ENCODE assay signal across 19 cellular contexts in the genomic region with DNA sequence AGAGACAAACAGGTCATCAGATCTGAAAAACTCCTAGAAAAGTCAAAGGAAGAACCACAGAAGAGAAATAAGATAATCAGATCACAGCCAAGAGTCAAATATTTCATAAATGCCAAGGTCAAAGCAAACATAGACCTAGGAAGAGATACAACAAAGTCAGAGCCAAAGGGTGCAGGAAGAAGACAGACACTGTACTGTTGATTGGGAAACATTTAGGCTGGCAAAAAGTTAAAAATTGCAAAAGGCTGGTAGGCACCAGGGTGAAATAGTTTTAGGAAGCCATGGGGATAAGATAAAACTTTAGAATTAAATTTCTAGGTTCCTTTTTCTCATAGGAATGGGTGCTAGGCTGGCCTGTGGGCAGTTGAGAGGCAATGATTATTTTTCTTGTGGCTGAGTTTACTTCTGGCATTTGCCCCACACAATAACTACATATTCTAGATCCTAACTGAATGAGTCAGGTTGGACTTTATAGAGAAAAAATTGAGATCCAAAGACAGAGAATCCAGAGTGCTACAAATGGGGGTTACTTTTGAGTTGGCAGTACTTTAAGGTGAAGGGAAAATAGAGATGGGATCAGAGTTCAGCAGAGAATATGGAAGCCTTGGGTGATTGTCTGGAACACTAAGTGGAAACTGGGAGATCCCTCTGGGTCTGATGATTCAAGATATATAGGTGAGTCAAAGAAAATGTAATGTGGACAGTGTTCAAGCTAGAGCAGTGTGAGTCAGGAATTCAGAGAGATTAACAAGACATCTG.
DNase-seq lines count a peak whose midpoint lies in the region; ATAC-seq and TF ChIP-seq lines count a peak whose summit lies in the region.
"Had no signal": no experiment of that assay in that cellular context is flagged by ENCODE, and none has a peak within 500 bp of the region (broad histone marks: within the 10 kb centered on the region; RNA-seq: fewer than 3 reads in every experiment).

No MANE protein-coding gene starts in this region.

- no peak overlapping the region for H3K4me3 Mint-ChIP-seq in activated CD8-positive, alpha-beta T cell treated with anti-CD3 and anti-CD28 coated beads, Interleukin-2, amount 10 ng/mL, durations not matched to agents 7 days and 5 days
- H3K4me3 Mint-ChIP-seq in activated CD8-positive, alpha-beta memory T cell treated with anti-CD3 and anti-CD28 coated beads, Interleukin-2, amount 10 ng/mL, durations not matched to agents 7 days and 5 days, result no peak overlapping the region
- H3K4me3 Mint-ChIP-seq: memory B cell had no signal

- no peak for TF ChIP-seq CTCF in RWPE1 (conservative IDR thresholded peaks at IDR 0.05; ENCODE audit: low read depth)
- TF ChIP-seq CTCF in omental fat pad (IDR thresholded peaks at IDR 0.05), result no peak
- no peak for TF ChIP-seq CTCF in vagina (IDR thresholded peaks at IDR 0.05)

- H3K27ac ChIP-seq in RWPE1, result no peak overlapping the region
- H3K27ac ChIP-seq in vagina, result no peak overlapping the region
- H3K27ac ChIP-seq: WERI-Rb-1 had no signal

- CTCF ChIA-PET in RWPE1 (lab: Yijun Ruan, JAX), result no interaction called here
- CTCF ChIA-PET in activated CD8-positive, alpha-beta T cell treated with anti-CD3 and anti-CD28 coated beads, Interleukin-2, amount 10 ng/mL, durations not matched to agents 7 days and 5 days (lab: Charles Lee), result no interaction called here
- CTCF ChIA-PET in activated CD8-positive, alpha-beta memory T cell treated with anti-CD3 and anti-CD28 coated beads, Interleukin-2, amount 10 ng/mL, durations not matched to agents 7 days and 5 days (lab: Charles Lee), result no interaction called here

- H3K9me3 Mint-ChIP-seq in activated CD8-positive, alpha-beta T cell treated with anti-CD3 and anti-CD28 coated beads, Interleukin-2, amount 10 ng/mL, durations not matched to agents 7 days and 5 days (ENCODE audit: insufficient read depth), result peaks cover 4% of the 10 kb centered on the region
- peaks cover 2% of the 10 kb centered on the region for H3K9me3 Mint-ChIP-seq in activated CD8-positive, alpha-beta memory T cell treated with anti-CD3 and anti-CD28 coated beads, Interleukin-2, amount 10 ng/mL, durations not matched to agents 7 days and 5 days (ENCODE audit: low read depth)
- H3K9me3 Mint-ChIP-seq: memory B cell had no signal

- H3K27me3 Mint-ChIP-seq in activated CD8-positive, alpha-beta T cell treated with anti-CD3 and anti-CD28 coated beads, Interleukin-2, amount 10 ng/mL, durations not matched to agents 7 days and 5 days (ENCODE audit: low read depth), result no peaks in the 10 kb centered on the region
- H3K27me3 Mint-ChIP-seq in activated CD8-positive, alpha-beta memory T cell treated with anti-CD3 and anti-CD28 coated beads, Interleukin-2, amount 10 ng/mL, durations not matched to agents 7 days and 5 days, result no peaks in the 10 kb centered on the region
- H3K27me3 Mint-ChIP-seq: memory B cell had no signal

- ATAC-seq in esophagus mucosa (peak; percentile 71), omental fat pad (ENCODE audit: low FRiP score) (peak; percentile 84), HG02840 (IDR thresholded peaks at IDR 0.05; ENCODE audit: low FRiP score, unreplicated experiment) (no peak)
- ATAC-seq in activated CD8-positive, alpha-beta T cell treated with anti-CD3 and anti-CD28 coated beads, Interleukin-2, amount 10 ng/mL, durations not matched to agents 7 days and 5 days, result no peak
- no peak for ATAC-seq in activated CD8-positive, alpha-beta memory T cell treated with anti-CD3 and anti-CD28 coated beads, Interleukin-2, amount 10 ng/mL, durations not matched to agents 7 days and 5 days

- POLR2A ChIA-PET in RWPE1 (lab: Yijun Ruan, JAX; ENCODE audit: low non-redundant PET), result no interaction called here
- POLR2A ChIA-PET in activated CD8-positive, alpha-beta T cell treated with anti-CD3 and anti-CD28 coated beads, Interleukin-2, amount 10 ng/mL, durations not matched to agents 7 days and 5 days (lab: Charles Lee), result no interaction called here

- no peak overlapping the region for H3K27ac Mint-ChIP-seq in activated CD8-positive, alpha-beta T cell treated with anti-CD3 and anti-CD28 coated beads, Interleukin-2, amount 10 ng/mL, durations not matched to agents 7 days and 5 days
- no peak overlapping the region for H3K27ac Mint-ChIP-seq in activated CD8-positive, alpha-beta memory T cell treated with anti-CD3 and anti-CD28 coated beads, Interleukin-2, amount 10 ng/mL, durations not matched to agents 7 days and 5 days
- H3K27ac Mint-ChIP-seq: memory B cell had no signal

- DNase-seq in Daoy (ENCODE audit: low read depth) (peak; percentile 48), RWPE1 (ENCODE audit: low spot score) (peak; percentile 46), omental fat pad (ENCODE audit: low spot score) (no peak), vagina (ENCODE audit: extremely low spot score in 2 of 2) (no peak)
- DNase-seq in activated CD8-positive, alpha-beta T cell treated with anti-CD3 and anti-CD28 coated beads, Interleukin-2, amount 10 ng/mL, durations not matched to agents 7 days and 5 days, result no peak
- DNase-seq in activated CD8-positive, alpha-beta memory T cell treated with anti-CD3 and anti-CD28 coated beads, Interleukin-2, amount 10 ng/mL, durations not matched to agents 7 days and 5 days, result no peak
- DNase-seq: C1 segment of cervical spinal cord; effector CD8-positive, alpha-beta T cell; NCI-H1436; NCI-H526; posterior cingulate gyrus; Right ventricle myocardium superior; stimulated activated CD4-positive, alpha-beta T cell treated with anti-CD3 and anti-CD28 coated beads, Interleukin-2, amount 100 ng/mL, for 24 hours; WERI-Rb-1 had no signal

- intact Hi-C loops in vagina (cut with DNase I), result no loop called here

- H3K4me1 Mint-ChIP-seq in activated CD8-positive, alpha-beta T cell treated with anti-CD3 and anti-CD28 coated beads, Interleukin-2, amount 10 ng/mL, durations not matched to agents 7 days and 5 days (ENCODE audit: low read depth), result no peaks in the 10 kb centered on the region
- H3K4me1 Mint-ChIP-seq in activated CD8-positive, alpha-beta memory T cell treated with anti-CD3 and anti-CD28 coated beads, Interleukin-2, amount 10 ng/mL, durations not matched to agents 7 days and 5 days, result no peaks in the 10 kb centered on the region
- H3K4me1 Mint-ChIP-seq: memory B cell had no signal

- H3K27me3 ChIP-seq in vagina, result no peaks in the 10 kb centered on the region
- H3K27me3 ChIP-seq: hepatocyte had no signal

- no peaks in the 10 kb centered on the region for H3K36me3 ChIP-seq in vagina
- H3K36me3 ChIP-seq: HAP-1, WERI-Rb-1 had no signal

- TF ChIP-seq POLR2A in vagina (IDR thresholded peaks at IDR 0.05), result no peak

- H3K9me3 ChIP-seq in vagina, result no peaks in the 10 kb centered on the region
- H3K9me3 ChIP-seq: HAP-1 had no signal

- no peaks in the 10 kb centered on the region for H3K36me3 Mint-ChIP-seq in activated CD8-positive, alpha-beta T cell treated with anti-CD3 and anti-CD28 coated beads, Interleukin-2, amount 10 ng/mL, durations not matched to agents 7 days and 5 days (ENCODE audit: low read depth)
- H3K36me3 Mint-ChIP-seq in activated CD8-positive, alpha-beta memory T cell treated with anti-CD3 and anti-CD28 coated beads, Interleukin-2, amount 10 ng/mL, durations not matched to agents 7 days and 5 days, result no peaks in the 10 kb centered on the region
- H3K36me3 Mint-ChIP-seq: memory B cell had no signal

- no peak overlapping the region for H3K4me3 ChIP-seq in vagina
- H3K4me3 ChIP-seq: HAP-1, hepatocyte had no signal

- H3K4me1 ChIP-seq in vagina, result no peaks in the 10 kb centered on the region

Comparison
In these comparisons a context has a peak if more than half of its experiments do, and no peak if none do; other contexts are left out.
1. DNase-seq: peak in Daoy (single experiment) and RWPE1 (single experiment); none in omental fat pad (single experiment), activated CD8-positive, alpha-beta T cell treated with anti-CD3 and anti-CD28 coated beads, Interleukin-2, amount 10 ng/mL, durations not matched to agents 7 days and 5 days (single experiment), activated CD8-positive, alpha-beta memory T cell treated with anti-CD3 and anti-CD28 coated beads, Interleukin-2, amount 10 ng/mL, durations not matched to agents 7 days and 5 days (single experiment) and vagina (0 of 2).
2. ATAC-seq: peak in esophagus mucosa (single experiment) and omental fat pad (single experiment); none in activated CD8-positive, alpha-beta T cell treated with anti-CD3 and anti-CD28 coated beads, Interleukin-2, amount 10 ng/mL, durations not matched to agents 7 days and 5 days (single experiment), activated CD8-positive, alpha-beta memory T cell treated with anti-CD3 and anti-CD28 coated beads, Interleukin-2, amount 10 ng/mL, durations not matched to agents 7 days and 5 days (single experiment) and HG02840 (single experiment).